ENCODE assay signal across 16 cellular contexts in genomic region chr9:18056993-18057369, GRCh38.
A peak's percentile ranks its signal among the peaks of the same experiment; 100 is the strongest.
DNase-seq lines count a peak whose midpoint lies in the region; ATAC-seq, FAIRE-seq and TF ChIP-seq lines count a peak whose summit lies in the region.
"Had no signal": no experiment of that assay in that cellular context is flagged by ENCODE, and none has a peak within 500 bp of the region (broad histone marks: within the 10 kb centered on the region; RNA-seq: fewer than 3 reads in every experiment).

No MANE protein-coding gene starts in this region.

- no peak overlapping the region for H3K9ac ChIP-seq in KMS-11

- WGBS in prostate gland, result 86% methylated on average over 4 of the region's 4 CpGs

- H4K20me1 ChIP-seq in KMS-11 (ENCODE audit: insufficient read depth), result no peaks in the 10 kb centered on the region

- H3K4me3 ChIP-seq in KMS-11 (IDR thresholded peaks at IDR 0.05; ENCODE audit: insufficient read depth, low read depth, low read length), result no peak overlapping the region
- H3K4me3 ChIP-seq in tibial artery, result no peak overlapping the region
- H3K4me3 ChIP-seq in prostate gland, result no peak overlapping the region

- peak overlapping the region; percentile 48 for H3K4me2 ChIP-seq in KMS-11

- no peak for FAIRE-seq in HTR-8/SVneo (lab: Jason Lieb, UNC)
- FAIRE-seq: frontal cortex had no signal

- H3K27ac ChIP-seq in KMS-11 (no peak overlapping the region), tibial artery (no peak overlapping the region), prostate gland (no peak overlapping the region)
- H3K27ac ChIP-seq: neutrophil had no signal

- H3K27me3 ChIP-seq in KMS-11 (ENCODE audit: insufficient read depth, low read depth) (no peaks in the 10 kb centered on the region), tibial artery (no peaks in the 10 kb centered on the region), prostate gland (replicated peaks; ENCODE audit: insufficient read depth) (no peaks in the 10 kb centered on the region)
- H3K27me3 ChIP-seq: neutrophil had no signal

- no peak for TF ChIP-seq CTCF in KMS-11 (conservative IDR thresholded peaks at IDR 0.05; ENCODE audit: low read depth, low read length)
- no peak for TF ChIP-seq CTCF in tibial artery (IDR thresholded peaks at IDR 0.05)
- no peak for TF ChIP-seq CTCF in prostate gland (IDR thresholded peaks at IDR 0.05)

- TF ChIP-seq POLR2A in prostate gland (IDR thresholded peaks at IDR 0.05), result no peak

- no peak overlapping the region for H2AFZ ChIP-seq in KMS-11 (ENCODE audit: low read depth)

- ATAC-seq in GM18868 (IDR thresholded peaks at IDR 0.05; ENCODE audit: unreplicated experiment), result peak; percentile 84
- ATAC-seq in GM21447 (IDR thresholded peaks at IDR 0.05; ENCODE audit: unreplicated experiment), result peak; percentile 98
- ATAC-seq in HG03039 (IDR thresholded peaks at IDR 0.05; ENCODE audit: unreplicated experiment), result peak; percentile 96
- ATAC-seq: left lobe of liver had no signal

- H3K9me3 ChIP-seq in tibial artery (no peaks in the 10 kb centered on the region), prostate gland (no peaks in the 10 kb centered on the region)
- H3K9me3 ChIP-seq: neutrophil had no signal

- H3K36me3 ChIP-seq in KMS-11 (ENCODE audit: insufficient read depth), result no peaks in the 10 kb centered on the region
- no peaks in the 10 kb centered on the region for H3K36me3 ChIP-seq in tibial artery
- no peaks in the 10 kb centered on the region for H3K36me3 ChIP-seq in prostate gland
- H3K36me3 ChIP-seq: neutrophil had no signal

- no peak for DNase-seq in activated gamma-delta T cell (lab: John Stamatoyannopoulos, UW)
- DNase-seq in HTR-8/SVneo (ENCODE audit: insufficient read length, low spot score), result no peak
- no peak for DNase-seq in tibial artery
- DNase-seq in prostate gland (ENCODE audit: low spot score), result no peak
- DNase-seq: amniotic stem cell; CD4-positive, alpha-beta memory T cell; NCI-H1417; stimulated activated naive CD4-positive, alpha-beta T cell; T1000 had no signal

- intact Hi-C loops in tibial artery (cut with DNase I; ENCODE audit: low total_unique reads), result no loop called here
- intact Hi-C loops in prostate gland (cut with DNase I), result no loop called here

- H3K79me2 ChIP-seq in KMS-11 (ENCODE audit: insufficient read depth, low read depth), result no peaks in the 10 kb centered on the region

- peaks cover 57% of the 10 kb centered on the region for H3K4me1 ChIP-seq in KMS-11 (ENCODE audit: low read depth, poor library complexity, severe bottlenecking)
- peaks cover 0 to 32% (median 1%) of the 10 kb centered on the region in 4 donors for H3K4me1 ChIP-seq in tibial artery
- no peaks in the 10 kb centered on the region for H3K4me1 ChIP-seq in prostate gland (replicated peaks)
